Comparison of ENCODE assay signal across 8 cellular contexts in genomic region chr16:29996773-29997250, GRCh38. TPM values are rescaled to one million over a fixed set of nuclear protein-coding genes. Genes with fewer than 3 reads are reported as not detected.
A peak's percentile ranks its signal among the peaks of the same experiment; 100 is the strongest.
DNase-seq lines count a peak whose midpoint lies in the region; ATAC-seq, FAIRE-seq and TF ChIP-seq lines count a peak whose summit lies in the region.

No MANE protein-coding gene starts in this region.

- H3K27ac ChIP-seq in SJCRH30 (no peak overlapping the region), sigmoid colon (peak overlapping the region in 3 of 4 donors; percentile 95 to 98 (median 95))

- H3K36me3 ChIP-seq in SJCRH30 (no peaks in the 10 kb centered on the region; the same call in 1 of the 2 replicates), sigmoid colon (peaks cover 0 to 60% (median 13%) of the 10 kb centered on the region in 4 donors)

- intact Hi-C loops in sigmoid colon (cut with DNase I) = loop anchor here (5.0 to 10.0 kb wide), 2 partner anchors 70 to 98 kb away; partner anchors contain the start of genes KCTD13, TBX6 and YPEL3

- peak overlapping the region; percentile 73 for H3K4me3 ChIP-seq in SJCRH30
- H3K4me3 ChIP-seq in fibroblast of pulmonary artery (replicated peaks; ENCODE audit: low read depth, low read length) = peak overlapping the region; percentile 68
- peak overlapping the region; percentile 74 to 96 (median 80) for H3K4me3 ChIP-seq in sigmoid colon

- peak; percentile 24 for FAIRE-seq in GM12892 (lab: Jason Lieb, UNC)

- TF ChIP-seq CTCF in fibroblast of pulmonary artery (IDR thresholded peaks at IDR 0.05; ENCODE audit: low read length, missing control alignments) (no peak), sigmoid colon (IDR thresholded peaks at IDR 0.05) (no peak)

- H3K27me3 ChIP-seq in SJCRH30 = no peaks in the 10 kb centered on the region
- no peaks in the 10 kb centered on the region for H3K27me3 ChIP-seq in sigmoid colon

- H3K9me3 ChIP-seq in SJCRH30 (replicated peaks) (no peaks in the 10 kb centered on the region), sigmoid colon (no peaks in the 10 kb centered on the region)

- DNase-seq in GM12892 (ENCODE audit: insufficient read length) (no peak), SJCRH30 (no peak), fibroblast of pulmonary artery (ENCODE audit: low read depth) (no peak), sigmoid colon (no peak), NCI-H2171 treated with DMSO at 0.1 percent for 48 hours (lab: John Stamatoyannopoulos, UW) (no peak), hippocampal formation (lab: John Stamatoyannopoulos, UW) (no peak)

- TF ChIP-seq POLR2A in GM12892 (IDR thresholded peaks at IDR 0.05; ENCODE audit: low read depth, low read length) = no peak
- no peak for TF ChIP-seq POLR2A in sigmoid colon (IDR thresholded peaks at IDR 0.05)

- 23 to 24% methylated on average over 8 of the region's 8 CpGs for WGBS in sigmoid colon, 2 donors

- ATAC-seq in GM21360 (IDR thresholded peaks at IDR 0.05; ENCODE audit: unreplicated experiment) (no peak), GM18517 (IDR thresholded peaks at IDR 0.05; ENCODE audit: unreplicated experiment) (no peak)

- H3K4me1 ChIP-seq in SJCRH30 (no peaks in the 10 kb centered on the region), sigmoid colon (peaks cover 0 to 34% (median 25%) of the 10 kb centered on the region in 4 donors)

- TF ChIP-seq EP300 in sigmoid colon (IDR thresholded peaks at IDR 0.05) = no peak

RNA-seq across cellular contexts. Expression of gene INO80E, which starts 0.8 kb away (rescaled TPM):
- polyA plus RNA-seq in GM12892 (2012; ENCODE audit: missing spikeins) = 34.5 TPM
- total RNA-seq in SJCRH30 (2014; rRNA removed; shearing (Covaris generic)) = 54.5 and 55.7 TPM in 2 replicates
- 100 to 1,000 TPM in 1 of 4 donors, 10 to 100 TPM in 3; 49.2 to 174 (median 54.7) TPM for total RNA-seq in sigmoid colon
- 10 to 100 TPM; 50.6 to 89.7 (median 60.1) TPM for polyA plus RNA-seq in sigmoid colon

RNA-seq across cellular contexts. Expression of gene HIRIP3, which starts 1.4 kb away (rescaled TPM):
- 17.6 TPM for polyA plus RNA-seq in GM12892 (2012; ENCODE audit: missing spikeins)
- 10.9 and 12.5 TPM in 2 replicates for total RNA-seq in SJCRH30 (2014; rRNA removed; shearing (Covaris generic))
- 10 to 100 TPM; 15.8 to 22.7 (median 19.7) TPM for total RNA-seq in sigmoid colon
- 10 to 100 TPM in 1 of 3 donors, 1 to 10 TPM in 2; 9.0 to 14.4 (median 9.7) TPM for polyA plus RNA-seq in sigmoid colon

RNA-seq across cellular contexts. Expression of gene DOC2A, which starts 14.0 kb away (rescaled TPM):
- 0.42 TPM for polyA plus RNA-seq in GM12892 (2012; ENCODE audit: missing spikeins)
- total RNA-seq in SJCRH30 (2014; rRNA removed; shearing (Covaris generic)) = not detected in 2 replicates
- 1 to 10 TPM in 1 of 4 donors, under 1 TPM in 1, not detected in 2; 0.36 to 3.9 TPM for total RNA-seq in sigmoid colon
- 1 to 10 TPM in 2 of 3 donors, under 1 TPM in 1; 0.92 to 4.6 (median 1.8) TPM for polyA plus RNA-seq in sigmoid colon

RNA-seq across cellular contexts. Expression of gene TAOK2, which starts 23.1 kb away (rescaled TPM):
- 7.5 TPM for polyA plus RNA-seq in GM12892 (2012; ENCODE audit: missing spikeins)
- total RNA-seq in SJCRH30 (2014; rRNA removed; shearing (Covaris generic)) = 27.3 and 30.6 TPM in 2 replicates
- total RNA-seq in sigmoid colon = 10 to 100 TPM; 26.8 to 38.5 (median 29.7) TPM
- 10 to 100 TPM in 2 of 3 donors, 1 to 10 TPM in 1; 9.0 to 42.2 (median 12.7) TPM for polyA plus RNA-seq in sigmoid colon

RNA-seq across cellular contexts. Expression of gene C16orf92, which starts 26.2 kb away (rescaled TPM):
- polyA plus RNA-seq in GM12892 (2012; ENCODE audit: missing spikeins) = not detected
- not detected in 2 replicates for total RNA-seq in SJCRH30 (2014; rRNA removed; shearing (Covaris generic))
- total RNA-seq in sigmoid colon = not detected
- not detected for polyA plus RNA-seq in sigmoid colon
